Comparison of ENCODE assay signal across 19 cellular contexts in the genomic region with DNA sequence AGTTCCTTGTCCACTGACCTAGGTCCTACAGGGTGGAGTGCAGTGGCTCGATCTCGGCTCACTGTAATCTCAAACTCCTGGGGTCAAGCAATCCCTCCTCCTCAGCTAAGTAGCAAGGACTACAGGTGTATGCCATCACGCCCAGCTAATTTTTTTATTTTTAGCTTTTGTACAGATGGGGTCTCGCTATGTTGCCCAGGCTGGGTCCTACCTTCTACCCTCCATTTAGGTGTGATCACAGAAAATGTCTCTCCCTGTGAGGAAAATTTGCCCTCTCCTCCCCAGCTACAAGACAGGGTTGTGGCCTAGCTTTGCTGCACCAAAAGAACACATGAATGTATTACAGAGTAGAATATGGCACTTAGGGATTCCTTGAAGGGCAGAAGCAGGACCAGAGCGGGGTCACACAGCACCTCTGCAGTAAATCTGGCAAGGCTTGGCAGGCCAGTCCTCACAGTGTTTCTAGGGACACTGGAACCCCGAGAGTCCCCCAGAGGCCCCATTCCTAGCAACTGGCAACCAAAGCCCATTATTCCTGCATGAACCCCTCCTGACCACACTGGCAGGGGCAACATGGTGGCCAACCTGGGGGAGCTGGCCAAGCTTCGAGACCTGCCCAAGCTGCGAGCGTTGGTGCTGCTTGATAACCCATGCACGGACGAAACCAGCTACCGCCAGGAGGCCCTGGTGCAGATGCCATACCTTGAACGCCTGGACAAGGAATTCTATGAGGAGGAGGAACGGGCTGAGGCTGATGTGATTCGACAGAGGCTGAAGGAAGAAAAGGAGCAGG. TPM values are rescaled to one million over a fixed set of nuclear protein-coding genes. Genes with fewer than 3 reads are reported as not detected.
DNase-seq lines count a peak whose midpoint lies in the region; ATAC-seq and TF ChIP-seq lines count a peak whose summit lies in the region.
"Had no signal": no experiment of that assay in that cellular context is flagged by ENCODE, and none has a peak within 500 bp of the region (broad histone marks: within the 10 kb centered on the region; RNA-seq: fewer than 3 reads in every experiment).

No MANE protein-coding gene starts in this region.

- H3K27ac Mint-ChIP-seq in activated CD4-positive, alpha-beta T cell treated with anti-CD3 and anti-CD28 coated beads, Interleukin-2, amount 10 ng/mL, durations not matched to agents 7 days and 5 days = peak overlapping the region; percentile 82
- H3K27ac Mint-ChIP-seq in central memory CD8-positive, alpha-beta T cell (ENCODE audit: low read depth) = peak overlapping the region; percentile 89
- H3K27ac Mint-ChIP-seq in neural progenitor cell = peak overlapping the region; percentile 52

- no peaks in the 10 kb centered on the region for H3K27me3 ChIP-seq in neural progenitor cell

- H3F3A ChIP-seq in neural progenitor cell (ENCODE audit: low read depth) = peaks cover 43% of the 10 kb centered on the region

- POLR2A ChIA-PET in activated CD4-positive, alpha-beta T cell treated with anti-CD3 and anti-CD28 coated beads, Interleukin-2, amount 10 ng/mL, durations not matched to agents 7 days and 5 days (lab: Charles Lee) = no interaction called here
- POLR2A ChIA-PET in HEK293 (lab: Yijun Ruan, JAX) = interaction anchor here (1.1 to 1.3 kb wide), 3 partner anchors 7 to 40 kb away, joined by 3 to 4 read pairs (median 3); a partner anchor contains a TSS

- no peak for TF ChIP-seq CTCF in HEK293 (tag by site-specific recombination; IDR thresholded peaks at IDR 0.05)
- TF ChIP-seq CTCF in neural progenitor cell (IDR thresholded peaks at IDR 0.05) = no peak

- H3K79me2 ChIP-seq in neural progenitor cell (ENCODE audit: low read depth) = peaks cover 31% of the 10 kb centered on the region

- CTCF ChIA-PET in activated CD4-positive, alpha-beta T cell treated with anti-CD3 and anti-CD28 coated beads, Interleukin-2, amount 10 ng/mL, durations not matched to agents 7 days and 5 days (lab: Charles Lee) = interaction anchor here (0.5 to 6.3 kb wide), 11 partner anchors 9 to 197 kb away, joined by 3 to 39 read pairs (median 4); a partner anchor contains a TSS
- CTCF ChIA-PET in HEK293 (lab: Yijun Ruan, JAX) = interaction anchor here (1.0 to 3.1 kb wide), 5 partner anchors 11 to 201 kb away, joined by 3 to 17 read pairs (median 5); no protein-coding TSS in a partner anchor

- no peaks in the 10 kb centered on the region for H3K27me3 Mint-ChIP-seq in activated CD4-positive, alpha-beta T cell treated with anti-CD3 and anti-CD28 coated beads, Interleukin-2, amount 10 ng/mL, durations not matched to agents 7 days and 5 days
- no peaks in the 10 kb centered on the region for H3K27me3 Mint-ChIP-seq in central memory CD8-positive, alpha-beta T cell
- peaks cover 5% of the 10 kb centered on the region for H3K27me3 Mint-ChIP-seq in neural progenitor cell (ENCODE audit: insufficient read depth, low read depth)

- H3K36me3 ChIP-seq in HEK293 (ENCODE audit: control insufficient read depth in 2 of 2, insufficient read depth in 1 of 2, low read length in 2 of 2) = peaks cover 4 to 16% of the 10 kb centered on the region in 2 experiments; a peak in 2 of 3 replicates
- H3K36me3 ChIP-seq in neural progenitor cell = no peaks in the 10 kb centered on the region

- peaks cover 16% of the 10 kb centered on the region for H4K20me1 ChIP-seq in neural progenitor cell (ENCODE audit: low read depth)

- DNase-seq in activated CD4-positive, alpha-beta T cell treated with anti-CD3 and anti-CD28 coated beads, Interleukin-2, amount 10 ng/mL, durations not matched to agents 7 days and 5 days = no peak
- DNase-seq in activated CD4-positive, alpha-beta T cell treated with anti-CD3 and anti-CD28 coated beads, Interleukin-2, amount 50 U/mL, for 1 hour = no peak
- DNase-seq in central memory CD8-positive, alpha-beta T cell (ENCODE audit: low spot score in 2 of 2) = no peak
- DNase-seq in neural progenitor cell (ENCODE audit: low spot score) (no peak), SKM-1 (lab: John Stamatoyannopoulos, UW; ENCODE audit: unreplicated experiment) (no peak)
- DNase-seq in activated CD4-positive, CD25-positive, alpha-beta regulatory T cell treated with anti-CD3 and anti-CD28 coated beads, Interleukin-2, amount 50 U/mL, for 72 hours = no peak
- DNase-seq: activated gamma-delta T cell, hippocampal formation, left cardiac atrium, NCI-H2029 treated with DMSO at 0.1 percent for 48 hours, NCI-H510A, SHP77, T-helper 9 cell had no signal

- no peaks in the 10 kb centered on the region for H3K9me3 Mint-ChIP-seq in activated CD4-positive, alpha-beta T cell treated with anti-CD3 and anti-CD28 coated beads, Interleukin-2, amount 10 ng/mL, durations not matched to agents 7 days and 5 days
- no peaks in the 10 kb centered on the region for H3K9me3 Mint-ChIP-seq in central memory CD8-positive, alpha-beta T cell
- H3K9me3 Mint-ChIP-seq in neural progenitor cell = no peaks in the 10 kb centered on the region

- H3K4me3 ChIP-seq in HEK293 (ENCODE audit: low read depth, low read length) (no peak overlapping the region), neural progenitor cell (no peak overlapping the region)
- H3K4me3 ChIP-seq: smooth muscle cell had no signal

- no peaks in the 10 kb centered on the region for H3K9me3 ChIP-seq in HEK293 (ENCODE audit: control insufficient read depth, insufficient read depth, low read depth, low read length)
- no peaks in the 10 kb centered on the region for H3K9me3 ChIP-seq in neural progenitor cell (ENCODE audit: low read depth)

- peak overlapping the region; percentile 84 for H3K4me3 Mint-ChIP-seq in activated CD4-positive, alpha-beta T cell treated with anti-CD3 and anti-CD28 coated beads, Interleukin-2, amount 10 ng/mL, durations not matched to agents 7 days and 5 days
- peak overlapping the region; percentile 88 for H3K4me3 Mint-ChIP-seq in central memory CD8-positive, alpha-beta T cell
- H3K4me3 Mint-ChIP-seq in neural progenitor cell = peak overlapping the region; percentile 73

- H3K4me1 Mint-ChIP-seq in activated CD4-positive, alpha-beta T cell treated with anti-CD3 and anti-CD28 coated beads, Interleukin-2, amount 10 ng/mL, durations not matched to agents 7 days and 5 days = peaks cover 39% of the 10 kb centered on the region
- peaks cover 42% of the 10 kb centered on the region for H3K4me1 Mint-ChIP-seq in central memory CD8-positive, alpha-beta T cell
- peaks cover 46% of the 10 kb centered on the region for H3K4me1 Mint-ChIP-seq in neural progenitor cell

- no peak overlapping the region for H3K4me2 ChIP-seq in neural progenitor cell
- H3K4me2 ChIP-seq: smooth muscle cell had no signal

- ATAC-seq in central memory CD8-positive, alpha-beta T cell (replicated peaks; ENCODE audit: extremely low read depth, poor library complexity, severe bottlenecking) = no peak
- ATAC-seq in HG03520 (IDR thresholded peaks at IDR 0.05; ENCODE audit: unreplicated experiment) = no peak
- ATAC-seq: left cardiac atrium had no signal

- H2AFZ ChIP-seq in neural progenitor cell (replicated peaks) = no peak overlapping the region

- H3K36me3 Mint-ChIP-seq in activated CD4-positive, alpha-beta T cell treated with anti-CD3 and anti-CD28 coated beads, Interleukin-2, amount 10 ng/mL, durations not matched to agents 7 days and 5 days (ENCODE audit: low read depth) = peaks cover 13% of the 10 kb centered on the region
- peaks cover 9% of the 10 kb centered on the region for H3K36me3 Mint-ChIP-seq in central memory CD8-positive, alpha-beta T cell (ENCODE audit: insufficient read depth)
- H3K36me3 Mint-ChIP-seq in neural progenitor cell = peaks cover 15% of the 10 kb centered on the region

- H3K9ac ChIP-seq in neural progenitor cell = no peak overlapping the region

- H3K27ac ChIP-seq in HEK293 (ENCODE audit: extremely low read depth, low read depth, low read length) (no peak overlapping the region), neural progenitor cell (no peak overlapping the region)
- H3K27ac ChIP-seq: C4-2B had no signal

- H3K4me1 ChIP-seq in HEK293 (ENCODE audit: control insufficient read depth, insufficient read depth, low read length) (peaks cover 7% of the 10 kb centered on the region), neural progenitor cell (peaks cover 14% of the 10 kb centered on the region)

TF ChIP-seq in HEK293, 187 proteins besides CTCF, POLR2A, EP300 and RAD21:
- TF ChIP-seq, protein P1, sequence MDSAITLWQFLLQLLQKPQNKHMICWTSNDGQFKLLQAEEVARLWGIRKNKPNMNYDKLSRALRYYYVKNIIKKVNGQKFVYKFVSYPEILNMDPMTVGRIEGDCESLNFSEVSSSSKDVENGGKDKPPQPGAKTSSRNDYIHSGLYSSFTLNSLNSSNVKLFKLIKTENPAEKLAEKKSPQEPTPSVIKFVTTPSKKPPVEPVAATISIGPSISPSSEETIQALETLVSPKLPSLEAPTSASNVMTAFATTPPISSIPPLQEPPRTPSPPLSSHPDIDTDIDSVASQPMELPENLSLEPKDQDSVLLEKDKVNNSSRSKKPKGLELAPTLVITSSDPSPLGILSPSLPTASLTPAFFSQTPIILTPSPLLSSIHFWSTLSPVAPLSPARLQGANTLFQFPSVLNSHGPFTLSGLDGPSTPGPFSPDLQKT (IDR thresholded peaks at IDR 0.05; ENCODE audit: borderline replicate concordance, low read depth, low read length) = no peak
- TF ChIP-seq KLF7 (tag by site-specific recombination; IDR thresholded peaks at IDR 0.05; ENCODE audit: borderline replicate concordance) = no peak
- peak; percentile 73 for TF ChIP-seq ZNF121 (tag by site-specific recombination; IDR thresholded peaks at IDR 0.05)

RNA-seq across cellular contexts. Expression of a gene that starts 2.0 kb away (rescaled TPM):
- 100 to 1,000 TPM; 156 to 160 TPM for total RNA-seq in activated CD4-positive, alpha-beta T cell treated with anti-CD3 and anti-CD28 coated beads, Interleukin-2, amount 10 ng/mL, durations not matched to agents 7 days and 5 days
- 82.2 and 136 TPM in 2 replicates for total RNA-seq in neural progenitor cell (ENCODE audit: low replicate concordance)

RNA-seq across cellular contexts. Expression of a gene that starts 7.7 kb away (rescaled TPM):
- 1 to 10 TPM; 4.4 to 5.2 TPM for total RNA-seq in activated CD4-positive, alpha-beta T cell treated with anti-CD3 and anti-CD28 coated beads, Interleukin-2, amount 10 ng/mL, durations not matched to agents 7 days and 5 days
- total RNA-seq in neural progenitor cell (ENCODE audit: low replicate concordance) = 4.1 and 5.2 TPM in 2 replicates

RNA-seq across cellular contexts. Expression of a gene that starts 15.4 kb away (rescaled TPM):
- 10 to 100 TPM; 27.3 to 27.6 TPM for total RNA-seq in activated CD4-positive, alpha-beta T cell treated with anti-CD3 and anti-CD28 coated beads, Interleukin-2, amount 10 ng/mL, durations not matched to agents 7 days and 5 days
- 8.9 and 28.7 TPM in 2 replicates for total RNA-seq in neural progenitor cell (ENCODE audit: low replicate concordance)

RNA-seq across cellular contexts. Expression of a gene that starts 31.3 kb away (rescaled TPM):
- not detected for total RNA-seq in activated CD4-positive, alpha-beta T cell treated with anti-CD3 and anti-CD28 coated beads, Interleukin-2, amount 10 ng/mL, durations not matched to agents 7 days and 5 days
- total RNA-seq in neural progenitor cell (ENCODE audit: low replicate concordance) = not detected in 2 replicates
- total RNA-seq: left cardiac atrium, mucosa of gallbladder, smooth muscle cell, urinary bladder had no signal

RNA-seq across cellular contexts. Expression of a gene that starts 31.5 kb away (rescaled TPM):
- 100 to 1,000 TPM; 156 to 181 TPM for total RNA-seq in activated CD4-positive, alpha-beta T cell treated with anti-CD3 and anti-CD28 coated beads, Interleukin-2, amount 10 ng/mL, durations not matched to agents 7 days and 5 days
- 314 and 399 TPM in 2 replicates for total RNA-seq in neural progenitor cell (ENCODE audit: low replicate concordance)
